3 cellular contexts compared by ENCODE assay signal in the genomic region with DNA sequence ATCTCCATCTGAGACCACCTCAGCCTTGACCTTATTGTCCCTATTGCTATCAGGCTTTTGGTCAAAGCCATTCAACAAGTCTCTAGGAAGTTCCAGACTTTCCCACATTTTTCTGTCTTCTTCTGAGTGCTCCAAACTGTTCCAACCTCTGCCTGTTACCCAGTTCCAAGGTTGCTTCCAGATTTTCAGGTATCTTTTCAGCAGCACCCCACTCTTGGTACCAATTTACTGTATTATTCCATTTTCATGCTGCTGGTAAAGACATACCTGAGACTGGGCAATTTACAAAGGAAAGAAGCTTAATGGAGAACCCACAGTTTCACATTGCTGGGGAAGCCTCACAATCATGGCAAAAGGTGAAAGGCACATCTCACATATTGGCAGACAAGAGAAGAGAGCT. TPM values are rescaled to one million over a fixed set of nuclear protein-coding genes. Genes with fewer than 3 reads are reported as not detected.
DNase-seq lines count a peak whose midpoint lies in the region; ATAC-seq, FAIRE-seq and TF ChIP-seq lines count a peak whose summit lies in the region.
"Not testable (repeated sequence)": the region's sequence is repeated elsewhere in the genome, so short reads cannot be mapped to it uniquely, and the experiment has no call there.
"Had no signal": no experiment of that assay in that cellular context is flagged by ENCODE, and none has a peak within 500 bp of the region (broad histone marks: within the 10 kb centered on the region; RNA-seq: fewer than 3 reads in every experiment).

No MANE protein-coding gene starts in this region.

- BruUV-seq in K562 (replicated peaks; lab: Mats Ljungman, UMichigan) = not testable (repeated sequence)

- H3K4me2 ChIP-seq in K562 (ENCODE audit: insufficient read depth, low read length) = not testable (repeated sequence)

- not testable (repeated sequence) for FAIRE-seq in K562 (lab: Jason Lieb, UNC)

- ATAC-seq in K562 = not testable (repeated sequence)

- H3K4me1 ChIP-seq in HEK293 (ENCODE audit: control insufficient read depth, insufficient read depth, low read length); K562 (replicated peaks in 1 of 2; ENCODE audit: control insufficient read depth in 2 of 2, insufficient read depth in 2 of 2, low read length in 2 of 2): not testable (repeated sequence)

- H3K4me3 ChIP-seq in HEK293 (ENCODE audit: low read depth, low read length); K562: not testable (repeated sequence)

- CTCF ChIA-PET in HEK293 (lab: Yijun Ruan, JAX); K562 (lab: Yijun Ruan, JAX; ENCODE audit: low intra/inter-chr PET ratio): not testable (repeated sequence)

- H3K36me3 ChIP-seq in HEK293 (ENCODE audit: control insufficient read depth in 2 of 2, insufficient read depth in 1 of 2, low read length in 2 of 2); K562 (ENCODE audit: control insufficient read depth, insufficient read depth, low read length): not testable (repeated sequence)

- H3K27ac ChIP-seq in HEK293 (ENCODE audit: extremely low read depth, low read depth, low read length); K562 (ENCODE audit: extremely low read depth, low read depth, low read length): not testable (repeated sequence)

- H3K79me2 ChIP-seq in K562 (ENCODE audit: control insufficient read depth, insufficient read depth, low read length) = not testable (repeated sequence)

- intact Hi-C loops in K562 (cut with micrococcal nuclease) = not testable (repeated sequence)

- not testable (repeated sequence) for H3K9ac ChIP-seq in K562 (ENCODE audit: insufficient read depth in 1 of 2, low read depth in 2 of 2, low read length in 2 of 2)

- POLR2A ChIA-PET in HEK293 (lab: Yijun Ruan, JAX) = not testable (repeated sequence)
- POLR2A ChIA-PET in K562 (lab: Yijun Ruan, JAX) = interaction anchor here (0.6 kb wide), 1 partner anchor 228 kb away, joined by 3 read pairs; no protein-coding TSS in a partner anchor

- in situ Hi-C loops in K562 (cut with MboI) = not testable (repeated sequence)

- TF ChIP-seq EP300 in K562 (IDR thresholded peaks at IDR 0.05; ENCODE audit: low read length) = not testable (repeated sequence)

- H3K27me3 ChIP-seq in K562 (ENCODE audit: control insufficient read depth in 2 of 2, insufficient read depth in 2 of 2, low read length in 2 of 2) = not testable (repeated sequence)

- not testable (repeated sequence) for H3K9me3 ChIP-seq in HEK293 (ENCODE audit: control insufficient read depth, insufficient read depth, low read depth, low read length); K562 (replicated peaks; ENCODE audit: control insufficient read depth, insufficient read depth, low read depth, low read length)

- H2AFZ ChIP-seq in K562 (ENCODE audit: low read depth, low read length) = not testable (repeated sequence)

- H4K20me1 ChIP-seq in K562 (replicated peaks; ENCODE audit: control insufficient read depth, insufficient read depth, low read length) = not testable (repeated sequence)

- not testable (repeated sequence) for TF ChIP-seq RAD21 in K562 (CRISPR knock-in tag; conservative IDR thresholded peaks at IDR 0.05 in 1 of 2, IDR thresholded peaks at IDR 0.05 in 1 of 2)

- not testable (repeated sequence) for TF ChIP-seq POLR2A in K562 (conservative IDR thresholded peaks at IDR 0.05)

- DNase-seq in K562 (ENCODE audit: extremely low read depth in 1 of 4, low spot score in 3 of 4) = not testable (repeated sequence)

- not testable (repeated sequence) for H3K9me1 ChIP-seq in K562 (ENCODE audit: control insufficient read depth, insufficient read depth, low read length)

- TF ChIP-seq CTCF in HEK293 (tag by site-specific recombination; IDR thresholded peaks at IDR 0.05); K562 (IDR thresholded peaks at IDR 0.05 in 2 of 3, conservative IDR thresholded peaks at IDR 0.05 in 1 of 3; ENCODE audit: insufficient read depth in 2 of 3, low read depth in 1 of 3, low read length in 3 of 3): not testable (repeated sequence)

TF ChIP-seq in HEK293, 187 proteins besides CTCF, POLR2A, EP300 and RAD21:
- peak; percentile 89 for TF ChIP-seq ZNF707 (tag by site-specific recombination; IDR thresholded peaks at IDR 0.05)

TF ChIP-seq in K562, 482 proteins besides CTCF, POLR2A, EP300 and RAD21:
- TF ChIP-seq ZNF707 (CRISPR knock-in tag; conservative IDR thresholded peaks at IDR 0.05) = peak; percentile 92

RNA-seq across cellular contexts. Expression of a gene that starts 51.1 kb away (rescaled TPM):
- 53.0 and 175 TPM in 2 replicates for total RNA-seq in K562 (2011; cell fraction: chromatin; rRNA removed; ENCODE audit: low replicate concordance)
- 22.2 and 24.9 TPM in 2 replicates for total RNA-seq in K562 (2011; cell fraction: nucleolus; rRNA removed)
- total RNA-seq in K562 (2011; cell fraction: nucleoplasm; rRNA removed) = 39.8 and 43.6 TPM in 2 replicates
- total RNA-seq in K562 (2014; rRNA removed) = 53.0 and 56.6 TPM in 2 replicates
- total RNA-seq in K562 (2014; rRNA removed; fragmentation: Illumina TruSeq; extraction: Trizol) = 102 and 119 TPM in 2 replicates
- 74.8 and 76.7 TPM in 2 replicates for total RNA-seq in K562 (2015; rRNA removed; fragmentation: Illumina TruSeq; extraction: Trizol)
- total RNA-seq in K562 (2021) = 72.9 and 73.4 TPM in 2 replicates
- polyA plus RNA-seq in K562 (2011; rRNA removed) = 62.8 and 102 TPM in 2 replicates
- polyA plus RNA-seq in K562 (2011; cell fraction: cytosol; rRNA removed) = 12.7 and 24.5 TPM in 2 replicates
- 43.1 and 68.4 TPM in 2 replicates for polyA plus RNA-seq in K562 (2011; cell fraction: nucleus; rRNA removed)
- polyA plus RNA-seq in K562 (2012) = 50.5 and 51.2 TPM in 2 replicates
- 62.8 and 65.3 TPM in 2 replicates for polyA plus RNA-seq in K562 (2014; fragmentation: Illumina TruSeq; extraction: Trizol)
- 10 to 100 TPM; 25.6 to 30.5 TPM for polyA plus RNA-seq in K562 (2014; fragmentation: Nextera tagmentation; extraction: Ambion mirVana)
- 55.6 and 63.4 TPM in 2 replicates for polyA plus RNA-seq in K562 (2014; rRNA removed)
- 122 and 127 TPM in 2 replicates for polyA minus RNA-seq in K562 (2011; rRNA and poly(A)+ RNA removed)
- 23.3 and 38.6 TPM in 2 replicates for polyA minus RNA-seq in K562 (2011; cell fraction: cytosol; rRNA and poly(A)+ RNA removed)
- 47.9 and 83.9 TPM in 2 replicates for polyA minus RNA-seq in K562 (2011; cell fraction: nucleus; rRNA and poly(A)+ RNA removed)
- polyA plus RNA-seq: CD14-positive monocyte had no signal

RNA-seq across cellular contexts. Expression of a gene that starts 51.3 kb away (rescaled TPM):
- 66.5 and 95.8 TPM in 2 replicates for total RNA-seq in K562 (2011; cell fraction: chromatin; rRNA removed; ENCODE audit: low replicate concordance)
- 40.5 and 45.7 TPM in 2 replicates for total RNA-seq in K562 (2011; cell fraction: nucleolus; rRNA removed)
- 69.2 and 104 TPM in 2 replicates for total RNA-seq in K562 (2011; cell fraction: nucleoplasm; rRNA removed)
- 69.3 and 76.5 TPM in 2 replicates for total RNA-seq in K562 (2014; rRNA removed)
- total RNA-seq in K562 (2014; rRNA removed; fragmentation: Illumina TruSeq; extraction: Trizol) = 67.8 and 77.4 TPM in 2 replicates
- 62.8 and 71.8 TPM in 2 replicates for total RNA-seq in K562 (2015; rRNA removed; fragmentation: Illumina TruSeq; extraction: Trizol)
- total RNA-seq in K562 (2021) = 77.5 and 82.8 TPM in 2 replicates
- 81.6 and 84.1 TPM in 2 replicates for polyA plus RNA-seq in K562 (2011; rRNA removed)
- 33.8 and 46.6 TPM in 2 replicates for polyA plus RNA-seq in K562 (2011; cell fraction: cytosol; rRNA removed)
- 68.6 and 69.7 TPM in 2 replicates for polyA plus RNA-seq in K562 (2011; cell fraction: nucleus; rRNA removed)
- polyA plus RNA-seq in K562 (2012) = 36.6 and 44.9 TPM in 2 replicates
- 58.0 and 68.3 TPM in 2 replicates for polyA plus RNA-seq in K562 (2014; fragmentation: Illumina TruSeq; extraction: Trizol)
- polyA plus RNA-seq in K562 (2014; fragmentation: Nextera tagmentation; extraction: Ambion mirVana) = 10 to 100 TPM; 20.5 to 23.8 TPM
- 48.8 and 49.5 TPM in 2 replicates for polyA plus RNA-seq in K562 (2014; rRNA removed)
- 77.5 and 80.3 TPM in 2 replicates for polyA minus RNA-seq in K562 (2011; rRNA and poly(A)+ RNA removed)
- 53.7 and 54.0 TPM in 2 replicates for polyA minus RNA-seq in K562 (2011; cell fraction: cytosol; rRNA and poly(A)+ RNA removed)
- 35.4 and 53.0 TPM in 2 replicates for polyA minus RNA-seq in K562 (2011; cell fraction: nucleus; rRNA and poly(A)+ RNA removed)
